ENCODE assay signal across 14 cellular contexts in the genomic region with DNA sequence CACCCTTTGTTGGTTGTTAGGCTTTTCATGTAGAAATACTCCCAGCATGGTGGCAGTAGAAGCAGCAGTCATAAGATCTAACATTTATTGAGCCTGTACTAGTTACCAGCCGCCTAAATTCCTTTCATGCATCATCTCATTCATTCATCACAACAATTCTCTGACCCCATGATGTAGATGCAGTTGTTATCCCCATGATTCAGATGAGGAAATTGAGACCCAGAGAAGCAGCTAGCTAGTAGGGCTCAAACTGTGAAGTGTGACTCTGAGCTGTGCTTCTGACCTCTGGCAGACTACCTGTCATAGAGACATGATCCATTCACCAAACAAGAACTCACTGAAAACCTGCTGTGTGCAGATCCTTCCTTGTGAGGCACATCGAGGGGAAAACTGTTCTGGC. TPM values are rescaled to one million over a fixed set of nuclear protein-coding genes. Genes with fewer than 3 reads are reported as not detected.
DNase-seq lines count a peak whose midpoint lies in the region; ATAC-seq, FAIRE-seq and TF ChIP-seq lines count a peak whose summit lies in the region.
"Had no signal": no experiment of that assay in that cellular context is flagged by ENCODE, and none has a peak within 500 bp of the region (broad histone marks: within the 10 kb centered on the region; RNA-seq: fewer than 3 reads in every experiment).

No MANE protein-coding gene starts in this region.

- H3K18ac ChIP-seq in H9 (ENCODE audit: insufficient read length, low read depth, low read length) (no peak overlapping the region), H1 (ENCODE audit: extremely low read depth, low read length) (no peak overlapping the region)

- TF ChIP-seq POLR2A in H1 (IDR thresholded peaks at IDR 0.05; ENCODE audit: control extremely low read depth in 1 of 2, low read depth in 2 of 2, low read length in 2 of 2), result no peak

- H3K4me2 ChIP-seq in H9 (ENCODE audit: insufficient read depth, insufficient read length, low read length) (no peak overlapping the region), H1 (ENCODE audit: insufficient read depth in 1 of 2, low read depth in 2 of 2, low read length in 2 of 2) (0 out of 4 replicates have a peak overlapping the region, but pooled peaks of 1 of the 2 experiments have one; percentile 4)

- no peak overlapping the region for H3K23ac ChIP-seq in H9 (ENCODE audit: insufficient read length, low read depth, low read length)
- H3K23ac ChIP-seq in H1 (ENCODE audit: insufficient read length), result no peak overlapping the region

- POLR2A ChIA-PET in CD4-positive, alpha-beta T cell (lab: Charles Lee), result interaction anchor here (0.9 kb wide), 2 partner anchors 8 to 12 kb away, joined by 3 to 5 read pairs; no protein-coding TSS in a partner anchor
- POLR2A ChIA-PET in H1 (lab: Charles Lee; ENCODE audit: partially characterized antibody), result no interaction called here
- POLR2A ChIA-PET in naive thymus-derived CD8-positive, alpha-beta T cell (lab: Charles Lee), result interaction anchor here (1.1 to 12.9 kb wide), 3 partner anchors 10 to 13 kb away, joined by 5 to 139 read pairs (median 5); a partner anchor contains a TSS

- H2BK20ac ChIP-seq in H9 (ENCODE audit: low read depth, low read length, poor library complexity, severe bottlenecking) (no peak overlapping the region), H1 (ENCODE audit: low read length) (no peak overlapping the region)

- H3K79me2 ChIP-seq in H9 (ENCODE audit: insufficient read depth, low read length), result peaks cover 16% of the 10 kb centered on the region; the same call in 1 of the 2 replicates
- H3K79me2 ChIP-seq in H1 (ENCODE audit: control insufficient read depth in 1 of 2, insufficient read depth in 2 of 2, low read length in 2 of 2), result peaks cover 0 to 91% of the 10 kb centered on the region in 2 experiments; a peak in 3 of 4 replicates

- H3K79me1 ChIP-seq in H9 (ENCODE audit: insufficient read depth, low read depth, low read length, poor library complexity, severe bottlenecking) (peaks cover 3% of the 10 kb centered on the region), H1 (ENCODE audit: low read depth, low read length) (peaks cover 26% of the 10 kb centered on the region)

- H2BK15ac ChIP-seq in H9 (ENCODE audit: low read depth, low read length) (no peak overlapping the region), H1 (ENCODE audit: low read length) (no peak overlapping the region)

- no peak overlapping the region for H3K14ac ChIP-seq in H9 (ENCODE audit: insufficient read depth, low read length)
- no peak overlapping the region for H3K14ac ChIP-seq in H1 (ENCODE audit: insufficient read length)

- no peaks in the 10 kb centered on the region for H3K23me2 ChIP-seq in H9 (ENCODE audit: insufficient read length, low read depth, low read length, poor library complexity, severe bottlenecking)
- 0 out of 2 replicates have a peak, but pooled peaks cover 2% of the 10 kb centered on the region for H3K23me2 ChIP-seq in H1 (ENCODE audit: low read depth, low read length)

- H2BK120ac ChIP-seq in H9 (ENCODE audit: low read depth, low read length, poor library complexity, severe bottlenecking), result no peak overlapping the region
- H2BK120ac ChIP-seq in H1 (replicated peaks; ENCODE audit: low read depth, low read length), result no peak overlapping the region

- H3K4me1 Mint-ChIP-seq in CD4-positive, alpha-beta T cell (ENCODE audit: low read depth), result peaks cover 72% of the 10 kb centered on the region
- peaks cover 25 to 33% of the 10 kb centered on the region in 2 experiments for H3K4me1 Mint-ChIP-seq in H9
- H3K4me1 Mint-ChIP-seq in naive thymus-derived CD8-positive, alpha-beta T cell, result peaks cover 48 to 82% (median 68%) of the 10 kb centered on the region in 4 donors

- no peak for TF ChIP-seq CTCF in CD4-positive, alpha-beta T cell (IDR thresholded peaks at IDR 0.05)
- TF ChIP-seq CTCF in H9 (conservative IDR thresholded peaks at IDR 0.05) (no peak), H1 (IDR thresholded peaks at IDR 0.05; ENCODE audit: control extremely low read depth in 1 of 3, insufficient read depth in 1 of 3, low read depth in 1 of 3, low read length in 3 of 3) (no peak)

- no peak overlapping the region for H2BK12ac ChIP-seq in H9 (ENCODE audit: insufficient read length, low read depth, low read length)
- no peak overlapping the region for H2BK12ac ChIP-seq in H1 (ENCODE audit: low read depth, low read length)

- WGBS in H9 (ENCODE audit: extremely low coverage, insufficient read length, low lambda C conversion rate), result no CpG with 5 or more reads among the region's 2 CpGs
- 50% methylated on average over 2 of the region's 2 CpGs; no CpG with 5 or more reads in 1 of the 2 experiments for WGBS in H1 (ENCODE audit: extremely low coverage in 1 of 2, insufficient coverage in 1 of 2, insufficient read length in 1 of 2, insufficient replicate concordance in 2 of 2, low coverage in 1 of 2, low lambda C conversion rate in 2 of 2, missing lambda C conversion rate in 1 of 2), 2 experiments

- no peaks in the 10 kb centered on the region for H3K9me3 ChIP-seq in CD4-positive, alpha-beta T cell (ENCODE audit: control insufficient read depth, low read length)
- H3K9me3 ChIP-seq in H9 (ENCODE audit: control insufficient read depth, low read depth, low read length), result no peaks in the 10 kb centered on the region
- no peaks in the 10 kb centered on the region for H3K9me3 ChIP-seq in H1 (ENCODE audit: insufficient read depth in 2 of 2, low read depth in 1 of 2, low read length in 1 of 2)

- DNase-seq in CD4-positive, alpha-beta T cell, result no peak
- DNase-seq in H9 (no peak), H1 (ENCODE audit: low read depth in 1 of 2, low spot score in 2 of 2) (no peak), NCI-H748 (lab: John Stamatoyannopoulos, UW; ENCODE audit: unreplicated experiment) (no peak), dermis blood vessel endothelial cell (no peak), COLO829 (ENCODE audit: low spot score) (no peak)
- no peak for DNase-seq in naive thymus-derived CD8-positive, alpha-beta T cell
- DNase-seq: activated CD8-positive, alpha-beta T cell treated with anti-CD3 and anti-CD28 coated beads for 36 hours; activated naive CD4-positive, alpha-beta T cell; KBM-7; NCI-H1436 treated with DMSO at 0.1 percent for 48 hours; NCI-H524; stimulated activated CD4-positive, alpha-beta T cell treated with anti-CD3 and anti-CD28 coated beads, Interleukin-2, amount 100 ng/mL, for 48 hours had no signal

- H3K4ac ChIP-seq in H9 (ENCODE audit: low read depth, low read length) (no peak overlapping the region), H1 (replicated peaks; ENCODE audit: insufficient read length, low read depth, low read length) (no peak overlapping the region)

- no peak overlapping the region for H3K4me3 Mint-ChIP-seq in CD4-positive, alpha-beta T cell
- H3K4me3 Mint-ChIP-seq in H9, result no peak overlapping the region
- peak overlapping the region in 2 of 10 donors; percentile 50 to 52 for H3K4me3 Mint-ChIP-seq in naive thymus-derived CD8-positive, alpha-beta T cell
- H3K4me3 Mint-ChIP-seq: activated CD8-positive, alpha-beta T cell treated with anti-CD3 and anti-CD28 coated beads for 36 hours had no signal

- H4K8ac ChIP-seq in H9 (replicated peaks; ENCODE audit: insufficient read length, low read depth, low read length), result no peak overlapping the region
- H4K8ac ChIP-seq in H1 (ENCODE audit: extremely low read depth, insufficient read depth, low read length), result no peak overlapping the region

- no peak overlapping the region for H3K4me3 ChIP-seq in H1 (ENCODE audit: extremely low read depth in 1 of 4, insufficient read depth in 2 of 4, low read depth in 3 of 4, low read length in 4 of 4)

- H3K9ac ChIP-seq in H9 (ENCODE audit: extremely low read depth, insufficient read length, low read length) (no peak overlapping the region), H1 (replicated peaks in 1 of 4; ENCODE audit: extremely low read depth in 1 of 4, low read depth in 3 of 4, low read length in 3 of 4) (no peak overlapping the region; a peak in 1 of 7 replicates)

- no peaks in the 10 kb centered on the region for H3K36me3 ChIP-seq in H1 (ENCODE audit: control insufficient read depth in 2 of 4, insufficient read depth in 4 of 4, low read length in 3 of 4)

- H2AK5ac ChIP-seq in H9 (ENCODE audit: insufficient read length, low read length), result no peak overlapping the region
- no peak overlapping the region for H2AK5ac ChIP-seq in H1 (ENCODE audit: low read depth, low read length)

- H4K91ac ChIP-seq in H9 (ENCODE audit: insufficient read length, low read depth, low read length) (no peak overlapping the region), H1 (replicated peaks; ENCODE audit: insufficient read length, low read length) (no peak overlapping the region)

- peaks cover 40% of the 10 kb centered on the region for H3K36me3 Mint-ChIP-seq in CD4-positive, alpha-beta T cell (ENCODE audit: low read depth)
- peaks cover 2 to 14% (median 9%) of the 10 kb centered on the region in 3 experiments; a peak in 5 of 7 replicates for H3K36me3 Mint-ChIP-seq in H9 (ENCODE audit: insufficient read depth in 1 of 3, low read depth in 3 of 3)
- H3K36me3 Mint-ChIP-seq in naive thymus-derived CD8-positive, alpha-beta T cell, result peaks cover 0 to 20% (median 6%) of the 10 kb centered on the region in 3 donors

- no peaks in the 10 kb centered on the region for H3K9me3 Mint-ChIP-seq in CD4-positive, alpha-beta T cell
- no peaks in the 10 kb centered on the region for H3K9me3 Mint-ChIP-seq in H9
- H3K9me3 Mint-ChIP-seq in naive thymus-derived CD8-positive, alpha-beta T cell, result no peaks in the 10 kb centered on the region
- H3K9me3 Mint-ChIP-seq: activated CD8-positive, alpha-beta T cell treated with anti-CD3 and anti-CD28 coated beads for 36 hours had no signal

- H2AFZ ChIP-seq in H9 (ENCODE audit: low read length) (no peak overlapping the region), H1 (ENCODE audit: low read length) (no peak overlapping the region)

- H2BK5ac ChIP-seq in H9 (ENCODE audit: insufficient read length, low read length) (no peak overlapping the region), H1 (ENCODE audit: low read depth, low read length) (0 out of 2 replicates have a peak overlapping the region, but pooled peaks have one; percentile 12)

- H3T11ph ChIP-seq in H9 (ENCODE audit: low read length), result no peak overlapping the region

- no peak for TF ChIP-seq RAD21 in H1 (IDR thresholded peaks at IDR 0.05 in 1 of 2, conservative IDR thresholded peaks at IDR 0.05 in 1 of 2; ENCODE audit: low read depth in 2 of 2, low read length in 2 of 2)

- TF ChIP-seq EP300 in H1 (IDR thresholded peaks at IDR 0.05; ENCODE audit: borderline replicate concordance in 1 of 2, low read depth in 2 of 2, low read length in 2 of 2), result no peak

- no peaks in the 10 kb centered on the region for H3K27me3 Mint-ChIP-seq in CD4-positive, alpha-beta T cell
- no peaks in the 10 kb centered on the region for H3K27me3 Mint-ChIP-seq in H9 (ENCODE audit: low read depth)
- H3K27me3 Mint-ChIP-seq in naive thymus-derived CD8-positive, alpha-beta T cell, result no peaks in the 10 kb centered on the region
- H3K27me3 Mint-ChIP-seq: activated CD8-positive, alpha-beta T cell treated with anti-CD3 and anti-CD28 coated beads for 36 hours had no signal

- no peaks in the 10 kb centered on the region for H3K27me3 ChIP-seq in CD4-positive, alpha-beta T cell (ENCODE audit: control insufficient read depth, insufficient read depth, low read length)
- H3K27me3 ChIP-seq in H9 (ENCODE audit: insufficient read depth, low read length) (no peaks in the 10 kb centered on the region), H1 (replicated peaks in 1 of 4; ENCODE audit: control insufficient read depth in 3 of 4, extremely low read depth in 1 of 4, insufficient read depth in 3 of 4, low read length in 3 of 4) (no peaks in the 10 kb centered on the region)

- no peaks in the 10 kb centered on the region; the same call in 1 of the 2 replicates for H3K4me1 ChIP-seq in H9 (ENCODE audit: insufficient read depth, low read length)
- peaks cover 0 to 11% (median 5%) of the 10 kb centered on the region in 4 experiments; a peak in 4 of 7 replicates for H3K4me1 ChIP-seq in H1 (replicated peaks in 1 of 4; ENCODE audit: control insufficient read depth in 3 of 4, insufficient read depth in 4 of 4, low read length in 3 of 4)

- H3K56ac ChIP-seq in H9 (ENCODE audit: insufficient read length, low read depth, low read length) (no peak overlapping the region), H1 (replicated peaks; ENCODE audit: insufficient read length, low read depth, low read length) (no peak overlapping the region)

- no peak for ATAC-seq in CD4-positive, alpha-beta T cell (ENCODE audit: poor library complexity)
- ATAC-seq in naive thymus-derived CD8-positive, alpha-beta T cell, result no peak
- ATAC-seq: activated CD8-positive, alpha-beta T cell treated with anti-CD3 and anti-CD28 coated beads for 36 hours had no signal

- no peak for FAIRE-seq in H1 (lab: Jason Lieb, UNC)

- H4K20me1 ChIP-seq in H9 (ENCODE audit: control insufficient read depth, insufficient read depth, insufficient read length), result no peaks in the 10 kb centered on the region
- H4K20me1 ChIP-seq in H1 (replicated peaks in 1 of 2; ENCODE audit: control insufficient read depth in 1 of 2, insufficient read depth in 2 of 2, low read length in 2 of 2), result peaks cover 5 to 7% of the 10 kb centered on the region in 2 experiments

- H3K27ac Mint-ChIP-seq in CD4-positive, alpha-beta T cell, result peak overlapping the region; percentile 18
- H3K27ac Mint-ChIP-seq in H9, result peak overlapping the region in 2 of 3 experiments; percentile 8 to 65; a peak in 1 of 7 replicates
- peak overlapping the region in 6 of 10 donors; percentile 3 to 70 (median 60) for H3K27ac Mint-ChIP-seq in naive thymus-derived CD8-positive, alpha-beta T cell
- H3K27ac Mint-ChIP-seq: activated CD8-positive, alpha-beta T cell treated with anti-CD3 and anti-CD28 coated beads for 36 hours had no signal

- intact Hi-C loops in CD4-positive, alpha-beta T cell (cut with DNase I, micrococcal nuclease), result no loop called here

- H3K27ac ChIP-seq in CD4-positive, alpha-beta T cell (ENCODE audit: low read depth, low read length), result no peak overlapping the region
- no peak overlapping the region for H3K27ac ChIP-seq in H9 (ENCODE audit: insufficient read length, low read depth, low read length)
- no peak overlapping the region for H3K27ac ChIP-seq in H1 (ENCODE audit: low read depth, low read length)
- H3K27ac ChIP-seq: RWPE1 had no signal

- CTCF ChIA-PET in CD4-positive, alpha-beta T cell (lab: Charles Lee), result interaction anchor here (0.5 to 2.2 kb wide), 3 partner anchors 12 to 42 kb away, joined by 3 to 5 read pairs (median 4); no protein-coding TSS in a partner anchor
- CTCF ChIA-PET in H1 (lab: Charles Lee; ENCODE audit: partially characterized antibody), result interaction anchor here (1.2 to 1.7 kb wide), 3 partner anchors 19 to 118 kb away, joined by 3 to 6 read pairs (median 4); no protein-coding TSS in a partner anchor

- H4K5ac ChIP-seq in H9 (ENCODE audit: insufficient read length, low read depth, low read length) (no peak overlapping the region), H1 (ENCODE audit: insufficient read length, low read depth, low read length) (no peak overlapping the region)

RNA-seq across cellular contexts. Expression of a gene that starts 16.9 kb away (rescaled TPM):
- 10 to 100 TPM; 56.5 to 60.0 TPM for total RNA-seq in CD4-positive, alpha-beta T cell
- total RNA-seq in H9 (2021) (33.6 and 35.8 TPM in 2 replicates), dermis blood vessel endothelial cell (20.6 and 28.9 TPM in 2 replicates)
- total RNA-seq in H1 (2021; fragmentation: NEBNext Ultra II Directional; extraction: Animal tissue kit (Norgen Biotek cat#: 25700)), result 30.9 and 34.7 TPM in 2 replicates
- polyA plus RNA-seq in H1 (2011; rRNA removed), result 3.9 and 5.6 TPM in 2 replicates
- polyA plus RNA-seq in H1 (2011; cell fraction: cytosol; rRNA removed), result 3.5 TPM
- 13.6 TPM for polyA plus RNA-seq in H1 (2011; cell fraction: nucleus; rRNA removed)
- polyA plus RNA-seq in H1 (2012, experiment 1 of 2), result 11.3 to 15.9 TPM (median 12.9 TPM) in 4 replicates
- 5.0 TPM for polyA plus RNA-seq in H1 (2012, experiment 2 of 2)
- polyA plus RNA-seq in H1 (2013, experiment 1 of 2), result 10.9 TPM
- 10.1 TPM for polyA plus RNA-seq in H1 (2013, experiment 2 of 2)
- 19.3 and 22.7 TPM in 2 replicates for polyA minus RNA-seq in H1 (2011; rRNA and poly(A)+ RNA removed)
- 17.1 TPM for polyA minus RNA-seq in H1 (2011; cell fraction: cytosol; rRNA and poly(A)+ RNA removed)
- polyA minus RNA-seq in H1 (2011; cell fraction: nucleus; rRNA and poly(A)+ RNA removed), result 21.1 TPM
- total RNA-seq in naive thymus-derived CD8-positive, alpha-beta T cell, result 10 to 100 TPM; 47.1 to 53.0 TPM
- polyA plus RNA-seq in naive thymus-derived CD8-positive, alpha-beta T cell, result 1 to 10 TPM; 2.5 to 5.8 (median 5.0) TPM
